15 cellular contexts compared by ENCODE assay signal in the genomic region with DNA sequence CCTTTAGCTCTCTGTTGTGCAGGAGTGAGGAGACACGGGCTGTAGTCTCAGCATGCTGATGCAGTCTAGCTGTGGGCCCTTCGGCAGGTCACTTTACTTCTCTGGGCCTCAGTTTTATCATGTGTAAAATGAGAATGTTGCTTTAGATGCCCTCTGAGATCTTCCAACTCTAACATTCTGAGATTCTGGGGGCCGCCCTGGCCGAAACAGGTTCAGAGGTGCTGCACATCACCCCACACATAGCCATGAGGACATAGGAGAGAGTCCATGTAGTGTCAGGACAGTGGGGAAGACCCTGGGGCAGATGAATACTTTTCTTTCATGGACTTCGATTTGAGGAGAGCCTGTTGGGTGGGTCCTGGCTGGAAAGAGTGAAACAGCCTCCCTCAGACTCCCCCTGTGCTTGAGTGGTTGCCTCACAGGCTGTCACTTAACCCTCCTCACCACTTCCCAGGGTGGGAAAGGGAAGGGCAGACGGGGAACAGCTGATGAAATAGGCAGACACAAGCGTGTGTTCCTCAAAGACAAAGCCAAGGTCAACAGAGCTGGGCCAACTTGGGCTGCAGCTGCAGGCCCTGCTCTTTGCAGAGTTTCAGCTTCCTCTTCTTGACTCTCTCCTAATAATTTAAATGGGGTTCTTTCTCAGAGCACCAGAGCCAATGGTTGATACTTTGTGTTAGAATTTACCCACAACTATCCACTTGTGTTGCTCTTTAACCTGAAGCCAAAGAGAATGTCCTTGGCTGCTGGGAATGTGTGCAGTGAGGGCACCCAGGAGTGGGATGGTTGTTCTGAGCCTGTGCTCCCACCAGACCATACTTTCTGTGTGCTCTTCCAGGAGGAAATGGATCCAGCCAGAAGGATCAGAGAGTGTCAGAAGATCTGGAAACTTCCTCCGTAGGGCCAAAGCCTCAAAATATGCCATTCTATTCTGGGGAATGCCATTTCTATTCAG. TPM values are rescaled to one million over a fixed set of nuclear protein-coding genes. Genes with fewer than 3 reads are reported as not detected.
DNase-seq lines count a peak whose midpoint lies in the region; ATAC-seq and TF ChIP-seq lines count a peak whose summit lies in the region.
"Had no signal": no experiment of that assay in that cellular context is flagged by ENCODE, and none has a peak within 500 bp of the region (broad histone marks: within the 10 kb centered on the region; RNA-seq: fewer than 3 reads in every experiment).

No MANE protein-coding gene starts in this region.

- H3K27ac ChIP-seq in SJCRH30 (no peak overlapping the region), gastroesophageal sphincter (no peak overlapping the region)
- H3K27ac ChIP-seq: VCaP had no signal

- TF ChIP-seq CTCF in gastroesophageal sphincter (IDR thresholded peaks at IDR 0.05) (no peak), omental fat pad (IDR thresholded peaks at IDR 0.05) (no peak)

- H3K4me3 ChIP-seq in SJCRH30 (no peak overlapping the region), gastroesophageal sphincter (no peak overlapping the region), skeletal muscle cell (ENCODE audit: low read depth, low read length) (no peak overlapping the region)
- H3K4me3 ChIP-seq: smooth muscle cell had no signal

- peak; percentile 73 for ATAC-seq in gastroesophageal sphincter
- ATAC-seq in omental fat pad (ENCODE audit: low FRiP score): no peak
- ATAC-seq in GM21717 (IDR thresholded peaks at IDR 0.05; ENCODE audit: unreplicated experiment): no peak

- whole genome bisulfite sequencing in gastroesophageal sphincter (ENCODE audit: low coverage in 1 of 2), 2 donors: 60 to 67% methylated on average over 1 to 3 of the region's 8 CpGs

- H3K36me3 ChIP-seq in SJCRH30 (no peaks in the 10 kb centered on the region), gastroesophageal sphincter (no peaks in the 10 kb centered on the region)

- H3K27me3 ChIP-seq in SJCRH30: no peaks in the 10 kb centered on the region
- H3K27me3 ChIP-seq in gastroesophageal sphincter: no peaks in the 10 kb centered on the region

- peak; percentile 51 for DNase-seq in LHCN-M2 (ENCODE audit: low read depth)
- peak; percentile 50 to 53 for DNase-seq in SJCRH30
- peak; percentile 78 for DNase-seq in skeletal muscle cell (ENCODE audit: low read depth)
- no peak for DNase-seq in omental fat pad (ENCODE audit: low spot score)
- DNase-seq in ureter (ENCODE audit: low spot score): no peak
- DNase-seq in NCI-H1417 (lab: John Stamatoyannopoulos, UW): no peak
- DNase-seq: activated CD8-positive, alpha-beta memory T cell treated with anti-CD3 and anti-CD28 coated beads, Interleukin-2, amount 50 U/mL, for 4 hours; CD8-positive, alpha-beta memory T cell; kidney; NCI-H345; RPMI8226 had no signal

- H3K9me3 ChIP-seq in SJCRH30 (replicated peaks) (no peaks in the 10 kb centered on the region), gastroesophageal sphincter (no peaks in the 10 kb centered on the region)

- no peak for TF ChIP-seq EP300 in gastroesophageal sphincter (IDR thresholded peaks at IDR 0.05)

- no peak for TF ChIP-seq POLR2A in gastroesophageal sphincter (IDR thresholded peaks at IDR 0.05)

- H3K4me1 ChIP-seq in SJCRH30 (peaks cover 24% of the 10 kb centered on the region), gastroesophageal sphincter (peaks cover 0 to 6% (median 0%) of the 10 kb centered on the region in 3 donors)

RNA-seq across cellular contexts. Expression of gene MRPL33, which starts 14.7 kb away (rescaled TPM):
- total RNA-seq in LHCN-M2 (2014; rRNA removed) (84.1 and 85.9 TPM in 2 replicates), gastroesophageal sphincter (100 to 1,000 TPM; 216 to 448 (median 360) TPM), omental fat pad (100 to 1,000 TPM; 109 to 130 (median 116) TPM), ureter (60.1 TPM)
- polyA plus RNA-seq in LHCN-M2 (2012): 267 TPM
- total RNA-seq in SJCRH30 (2014; rRNA removed; shearing (Covaris generic)): 180 and 212 TPM in 2 replicates

Comparison
In these comparisons a context has a peak if more than half of its experiments do, and no peak if none do; other contexts are left out.
1. DNase-seq: peak in LHCN-M2 (single experiment), SJCRH30 (2 of 2) and skeletal muscle cell (single experiment); none in omental fat pad (single experiment), ureter (single experiment) and NCI-H1417 (0 of 3).